ENCODE assay signal across 1 cellular context in genomic region chr17:3712811-3713463, GRCh38.
TF ChIP-seq lines count a peak whose summit lies in the region.

No MANE protein-coding gene starts in this region.

TF ChIP-seq in GM12878, 131 proteins besides CTCF, POLR2A, EP300 and RAD21 (continued from another document):
- no peak for TF ChIP-seq IRF3 (IDR thresholded peaks at IDR 0.05)
- TF ChIP-seq MYC (IDR thresholded peaks at IDR 0.05; ENCODE audit: insufficient read depth, insufficient read length, insufficient replicate concordance, low read length, severe bottlenecking), result no peak
- no peak for TF ChIP-seq POU2F2 (IDR thresholded peaks at IDR 0.05; ENCODE audit: borderline replicate concordance, low read depth, low read length)
- no peak for TF ChIP-seq PKNOX1 (IDR thresholded peaks at IDR 0.05)
- no peak for TF ChIP-seq TCF7 (IDR thresholded peaks at IDR 0.05; ENCODE audit: borderline replicate concordance)
- 0 out of 2 replicates have a peak, but pooled peaks have one; percentile 19 for TF ChIP-seq ZBTB33 (IDR thresholded peaks at IDR 0.05)
- TF ChIP-seq HDAC2 (IDR thresholded peaks at IDR 0.05), result no peak
- no peak for TF ChIP-seq BCL3 (IDR thresholded peaks at IDR 0.05; ENCODE audit: borderline replicate concordance, insufficient read depth, low read depth, low read length, poor library complexity, severe bottlenecking)
- TF ChIP-seq KAT2A (conservative IDR thresholded peaks at IDR 0.05; ENCODE audit: control insufficient read depth, low read depth, low read length), result no peak
- TF ChIP-seq SRF (IDR thresholded peaks at IDR 0.05; ENCODE audit: low read depth in 2 of 2, low read length in 2 of 2), result no peak
- no peak for TF ChIP-seq CREB1 (IDR thresholded peaks at IDR 0.05; ENCODE audit: low read depth)
- TF ChIP-seq ZNF24 (IDR thresholded peaks at IDR 0.05), result peak; percentile 30; the same call in 1 of the 2 replicates
- TF ChIP-seq NBN (IDR thresholded peaks at IDR 0.05), result peak; percentile 72
- peak; percentile 47 for TF ChIP-seq MLLT1 (IDR thresholded peaks at IDR 0.05)
- peak; percentile 59; the same call in 1 of the 2 replicates for TF ChIP-seq MYB (IDR thresholded peaks at IDR 0.05; ENCODE audit: borderline replicate concordance, low read depth, low read length)
- TF ChIP-seq PAX8 (IDR thresholded peaks at IDR 0.05), result no peak
- TF ChIP-seq DPF2 (IDR thresholded peaks at IDR 0.05), result no peak
- TF ChIP-seq ATF7 (IDR thresholded peaks at IDR 0.05; ENCODE audit: low read depth), result peak; percentile 51
- TF ChIP-seq ZNF384 (IDR thresholded peaks at IDR 0.05; ENCODE audit: borderline replicate concordance, low read depth, low read length), result no peak
- TF ChIP-seq RB1 (IDR thresholded peaks at IDR 0.05; ENCODE audit: borderline replicate concordance), result no peak
- no peak for TF ChIP-seq YBX1 (IDR thresholded peaks at IDR 0.05)
- TF ChIP-seq USF1 (IDR thresholded peaks at IDR 0.05; ENCODE audit: borderline replicate concordance, extremely low read length, insufficient read depth, low read depth, low read length), result no peak
- no peak for TF ChIP-seq SMC3 (IDR thresholded peaks at IDR 0.05; ENCODE audit: borderline replicate concordance, low read length)
- no peak for TF ChIP-seq MXI1 (IDR thresholded peaks at IDR 0.05; ENCODE audit: low read depth, low read length)
- TF ChIP-seq ZBTB11 (CRISPR knock-in tag; IDR thresholded peaks at IDR 0.05), result no peak
- no peak for TF ChIP-seq SMAD1 (IDR thresholded peaks at IDR 0.05; ENCODE audit: low read depth, partially characterized antibody)
- TF ChIP-seq RELB (IDR thresholded peaks at IDR 0.05; ENCODE audit: low read depth), result peak; percentile 64; the same call in 1 of the 2 replicates
- no peak; the same call in 1 of the 2 replicates for TF ChIP-seq BACH1 (IDR thresholded peaks at IDR 0.05; ENCODE audit: borderline replicate concordance)
